2 cellular contexts compared by ENCODE assay signal in genomic region chr11:7414729-7415536, GRCh38.
TF ChIP-seq lines count a peak whose summit lies in the region.

No MANE protein-coding gene starts in this region.

TF ChIP-seq in GM23338, 12 proteins besides CTCF, POLR2A, EP300 and RAD21:
- TF ChIP-seq EZH2phosphoT487 (IDR thresholded peaks at IDR 0.05; ENCODE audit: unreplicated experiment): no peak
- TF ChIP-seq POLR2AphosphoS5 (IDR thresholded peaks at IDR 0.05; ENCODE audit: low read depth): no peak
- no peak for TF ChIP-seq ZNF462 (CRISPR knock-in tag; IDR thresholded peaks at IDR 0.05)
- TF ChIP-seq JUNB (IDR thresholded peaks at IDR 0.05; ENCODE audit: unreplicated experiment): no peak
- no peak for TF ChIP-seq STAT1 (IDR thresholded peaks at IDR 0.05; ENCODE audit: unreplicated experiment)
- no peak for TF ChIP-seq NANOG (IDR thresholded peaks at IDR 0.05; ENCODE audit: borderline replicate concordance)
- no peak for TF ChIP-seq ETS1 (IDR thresholded peaks at IDR 0.05)

TF ChIP-seq in H1, 55 proteins besides CTCF, POLR2A, EP300 and RAD21:
- TF ChIP-seq PHF8 (conservative IDR thresholded peaks at IDR 0.05; ENCODE audit: low read depth, low read length) (no peak), BCL11A (IDR thresholded peaks at IDR 0.05; ENCODE audit: low read depth in 2 of 2, low read length in 2 of 2) (no peak), TAF1 (IDR thresholded peaks at IDR 0.05; ENCODE audit: low read depth, low read length) (no peak), RNF2 (IDR thresholded peaks at IDR 0.05; ENCODE audit: borderline replicate concordance, low read depth, low read length, missing control alignments, poor library complexity, severe bottlenecking) (no peak), FOSL1 (IDR thresholded peaks at IDR 0.05; ENCODE audit: insufficient read depth, low read depth, low read length) (no peak), SP2 (IDR thresholded peaks at IDR 0.05; ENCODE audit: low read length) (no peak), GTF2F1 (IDR thresholded peaks at IDR 0.05; ENCODE audit: borderline replicate concordance, low read depth, low read length) (no peak), POLR2AphosphoS5 (IDR thresholded peaks at IDR 0.05; ENCODE audit: low read depth, low read length) (no peak), ATF2 (IDR thresholded peaks at IDR 0.05; ENCODE audit: low read length) (no peak), RFX5 (IDR thresholded peaks at IDR 0.05; ENCODE audit: borderline replicate concordance, low read depth, low read length) (no peak)
TF ChIP-seq in H1: peak in this region for 0.
